8 cellular contexts compared by ENCODE assay signal in the genomic region with DNA sequence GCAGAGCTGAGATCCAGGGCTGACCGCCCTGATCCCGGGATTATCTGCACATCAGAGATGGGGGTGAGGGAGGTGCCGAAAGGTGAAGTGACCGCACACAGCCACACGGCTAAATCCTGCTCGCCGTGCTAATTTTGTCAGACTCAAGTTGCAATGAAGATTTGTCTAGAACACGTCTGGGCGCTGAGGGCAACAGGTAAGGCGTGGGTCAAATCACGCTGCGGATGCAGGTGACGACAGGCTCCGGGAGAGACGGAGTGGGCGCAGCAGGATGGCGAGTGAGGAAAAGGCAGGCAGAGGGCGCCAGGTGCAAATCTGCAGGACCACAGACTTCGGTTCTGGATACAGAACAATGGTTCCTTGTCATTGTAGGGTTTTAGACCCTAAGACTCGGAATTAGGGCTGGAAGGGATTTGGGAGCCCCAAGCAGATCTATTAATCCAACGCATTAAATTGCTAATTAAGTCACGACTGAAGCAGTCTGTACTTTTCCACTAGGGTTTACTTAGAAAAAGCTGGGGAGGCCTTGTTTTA. TPM values are rescaled to one million over a fixed set of nuclear protein-coding genes. Genes with fewer than 3 reads are reported as not detected.
DNase-seq lines count a peak whose midpoint lies in the region; ATAC-seq and TF ChIP-seq lines count a peak whose summit lies in the region.

No MANE protein-coding gene starts in this region.

- peaks cover 62% of the 10 kb centered on the region for H3K4me1 Mint-ChIP-seq in T-helper 1 cell treated with Interleukin-12 subunit alpha and Interleukin-12 subunit beta and Interleukin-4 antibody, amounts not matched to agents 30 μg/mL and 1 μg/mL, for 36 hours (ENCODE audit: low read depth)

- H3K36me3 Mint-ChIP-seq in T-helper 1 cell treated with Interleukin-12 subunit alpha and Interleukin-12 subunit beta and Interleukin-4 antibody, amounts not matched to agents 30 μg/mL and 1 μg/mL, for 36 hours (ENCODE audit: low read depth) = peaks cover 6% of the 10 kb centered on the region

- H3K9ac ChIP-seq in NT2/D1 (ENCODE audit: insufficient read length, low read depth) = peak overlapping the region; percentile 62

- peak overlapping the region; percentile 85 for H3K4me3 Mint-ChIP-seq in T-helper 1 cell treated with Interleukin-12 subunit alpha and Interleukin-12 subunit beta and Interleukin-4 antibody, amounts not matched to agents 30 μg/mL and 1 μg/mL, for 36 hours

- 30 to 37% (median 33%) methylated on average over 22 of the region's 22 CpGs for WGBS in psoas muscle, 3 donors

- H3K4me1 ChIP-seq in NT2/D1 (ENCODE audit: insufficient read depth, insufficient read length) = peaks cover 19% of the 10 kb centered on the region
- peaks cover 37% of the 10 kb centered on the region for H3K4me1 ChIP-seq in psoas muscle

- H3K27ac ChIP-seq in psoas muscle = peak overlapping the region; percentile 99

- H3K27me3 Mint-ChIP-seq in T-helper 1 cell treated with Interleukin-12 subunit alpha and Interleukin-12 subunit beta and Interleukin-4 antibody, amounts not matched to agents 30 μg/mL and 1 μg/mL, for 36 hours (ENCODE audit: low read depth) = no peaks in the 10 kb centered on the region

- intact Hi-C loops in psoas muscle (cut with DNase I) = loop anchor here (2.0 to 5.0 kb wide), 2 partner anchors 79 to 165 kb away; no protein-coding TSS in a partner anchor

- H3K9me3 ChIP-seq in NT2/D1 (ENCODE audit: insufficient read depth, low read length) (no peaks in the 10 kb centered on the region), psoas muscle (no peaks in the 10 kb centered on the region)

- H3K27ac Mint-ChIP-seq in T-helper 1 cell treated with Interleukin-12 subunit alpha and Interleukin-12 subunit beta and Interleukin-4 antibody, amounts not matched to agents 30 μg/mL and 1 μg/mL, for 36 hours = peak overlapping the region; percentile 22

- H3K36me3 ChIP-seq in NT2/D1 (ENCODE audit: insufficient read depth, insufficient read length, low read length) = no peaks in the 10 kb centered on the region
- no peaks in the 10 kb centered on the region for H3K36me3 ChIP-seq in psoas muscle (ENCODE audit: insufficient read depth in 1 of 2, low read depth in 1 of 2)

- H3K27me3 ChIP-seq in NT2/D1 (ENCODE audit: insufficient read depth, insufficient read length) (peaks cover 16% of the 10 kb centered on the region), psoas muscle (ENCODE audit: insufficient read depth in 3 of 3, low read length in 2 of 3) (no peaks in the 10 kb centered on the region)

- DNase-seq in T-helper 1 cell (no peak), NT2/D1 (ENCODE audit: low read depth, low spot score) (no peak), fibroblast of the aortic adventitia (ENCODE audit: low read depth) (peak; percentile 31), psoas muscle (no peak), AML-193 (lab: John Stamatoyannopoulos, UW) (no peak), DMS 273 treated with DMSO at 0.1 percent for 48 hours (lab: John Stamatoyannopoulos, UW) (no peak)

- no peak overlapping the region for H3K4me3 ChIP-seq in NT2/D1 (ENCODE audit: insufficient read length, low read depth)
- H3K4me3 ChIP-seq in fibroblast of the aortic adventitia (ENCODE audit: low read depth, low read length) = no peak overlapping the region
- no peak overlapping the region for H3K4me3 ChIP-seq in psoas muscle

- no peaks in the 10 kb centered on the region for H3K9me3 Mint-ChIP-seq in T-helper 1 cell treated with Interleukin-12 subunit alpha and Interleukin-12 subunit beta and Interleukin-4 antibody, amounts not matched to agents 30 μg/mL and 1 μg/mL, for 36 hours

- TF ChIP-seq CTCF in fibroblast of the aortic adventitia (IDR thresholded peaks at IDR 0.05; ENCODE audit: insufficient read depth, low read length) (peak; percentile 50), psoas muscle (IDR thresholded peaks at IDR 0.05) (peak; percentile 54)

- ATAC-seq in psoas muscle (peak in 1 of 4 donors; percentile 33), GM21526 (IDR thresholded peaks at IDR 0.05; ENCODE audit: low FRiP score, unreplicated experiment) (no peak)

RNA-seq across cellular contexts. Expression of gene TBC1D14, which starts 1.9 kb away (rescaled TPM):
- total RNA-seq in fibroblast of the aortic adventitia (ENCODE audit: low replicate concordance) = 34.0 and 65.1 TPM in 2 replicates
- 10 to 100 TPM; 32.7 to 45.5 (median 35.6) TPM for total RNA-seq in psoas muscle
- polyA plus RNA-seq in psoas muscle = 10 to 100 TPM; 14.7 to 44.3 (median 17.7) TPM
